ENCODE assay signal across 19 cellular contexts in genomic region chr19:2735374-2735773, GRCh38. TPM values are rescaled to one million over a fixed set of nuclear protein-coding genes. Genes with fewer than 3 reads are reported as not detected.
DNase-seq lines count a peak whose midpoint lies in the region; ATAC-seq and TF ChIP-seq lines count a peak whose summit lies in the region.
"Had no signal": no experiment of that assay in that cellular context is flagged by ENCODE, and none has a peak within 500 bp of the region (broad histone marks: within the 10 kb centered on the region; RNA-seq: fewer than 3 reads in every experiment).

No MANE protein-coding gene starts in this region.

- no peaks in the 10 kb centered on the region for H3K36me3 Mint-ChIP-seq in natural killer cell treated with Interleukin-12 subunit alpha and Interleukin-12 subunit beta and Interleukin-15 and Interleukin-18, amount 100 ng/mL, for 72 hours
- no peaks in the 10 kb centered on the region for H3K36me3 Mint-ChIP-seq in natural killer cell
- H3K36me3 Mint-ChIP-seq in endothelial cell (ENCODE audit: low read depth, unreplicated experiment): peaks cover 30% of the 10 kb centered on the region
- peaks cover 29% of the 10 kb centered on the region for H3K36me3 Mint-ChIP-seq in activated CD8-positive, alpha-beta memory T cell treated with anti-CD3 and anti-CD28 coated beads, Interleukin-2, amount 10 ng/mL, durations not matched to agents 7 days and 5 days

- ATAC-seq in natural killer cell treated with Interleukin-12 subunit alpha and Interleukin-12 subunit beta and Interleukin-15 and Interleukin-18, amount 100 ng/mL, for 72 hours: no peak
- no peak for ATAC-seq in natural killer cell
- no peak for ATAC-seq in activated CD8-positive, alpha-beta memory T cell treated with anti-CD3 and anti-CD28 coated beads, Interleukin-2, amount 10 ng/mL, durations not matched to agents 7 days and 5 days
- ATAC-seq: A549; CD8-positive, alpha-beta T cell had no signal

- H3K4me1 ChIP-seq in Loucy (ENCODE audit: insufficient read depth, low read length, poor library complexity, severe bottlenecking): peaks cover 17% of the 10 kb centered on the region
- H3K4me1 ChIP-seq: BE2C, Caco-2, HAP-1 had no signal

- H3K9ac ChIP-seq in Loucy (ENCODE audit: low read depth, low read length, poor library complexity, severe bottlenecking): no peak overlapping the region

- peak overlapping the region; percentile 100 for H3K4me3 ChIP-seq in Loucy (ENCODE audit: low read length, poor library complexity, severe bottlenecking)
- H3K4me3 ChIP-seq: A549, HAP-1 had no signal

- peaks cover 5% of the 10 kb centered on the region; the same call in 1 of the 2 replicates for H3K9me3 ChIP-seq in Loucy (ENCODE audit: insufficient read depth, low read depth, low read length)
- H3K9me3 ChIP-seq: A549, BE2C, Caco-2, HAP-1 had no signal

- DNase-seq in natural killer cell treated with Interleukin-12 subunit alpha and Interleukin-12 subunit beta and Interleukin-15 and Interleukin-18, amount 100 ng/mL, for 72 hours (ENCODE audit: low spot score): peak; percentile 12
- DNase-seq in natural killer cell (no peak), endothelial cell (ENCODE audit: low spot score) (no peak), NCI-H774 (lab: John Stamatoyannopoulos, UW) (no peak), SHP77 (lab: John Stamatoyannopoulos, UW) (no peak)
- no peak for DNase-seq in activated CD8-positive, alpha-beta memory T cell treated with anti-CD3 and anti-CD28 coated beads, Interleukin-2, amount 10 ng/mL, durations not matched to agents 7 days and 5 days
- DNase-seq: 8988T; ACHN; AML-193; BE2C; Caco-2; CD4-positive, CD25-positive, alpha-beta regulatory T cell; CD8-positive, alpha-beta T cell; DMS153; DND-41; GOT3 had no signal

- CTCF ChIA-PET in activated CD8-positive, alpha-beta memory T cell treated with anti-CD3 and anti-CD28 coated beads, Interleukin-2, amount 10 ng/mL, durations not matched to agents 7 days and 5 days (lab: Charles Lee): no interaction called here

- peak overlapping the region; percentile 78 for H3K4me2 ChIP-seq in Loucy (ENCODE audit: low read depth, low read length, poor library complexity, severe bottlenecking)
- H3K4me2 ChIP-seq: A549 had no signal

- H3K36me3 ChIP-seq in Loucy (ENCODE audit: insufficient read depth, low read length): peaks cover 59% of the 10 kb centered on the region; the same call in 1 of the 2 replicates

- H3K27me3 ChIP-seq in Loucy (ENCODE audit: insufficient read depth, low read length, poor library complexity, severe bottlenecking): peaks cover 5% of the 10 kb centered on the region
- H3K27me3 ChIP-seq: BE2C had no signal

- intact Hi-C loops in natural killer cell (cut with micrococcal nuclease): no loop called here

- H3F3A ChIP-seq in Loucy (ENCODE audit: low read depth): peaks cover 6% of the 10 kb centered on the region

- no peaks in the 10 kb centered on the region for H3K27me3 Mint-ChIP-seq in natural killer cell treated with Interleukin-12 subunit alpha and Interleukin-12 subunit beta and Interleukin-15 and Interleukin-18, amount 100 ng/mL, for 72 hours
- H3K27me3 Mint-ChIP-seq in natural killer cell (ENCODE audit: low read depth in 2 of 2) (peaks cover 0 to 2% of the 10 kb centered on the region in 2 donors), endothelial cell (ENCODE audit: unreplicated experiment) (peaks cover 2% of the 10 kb centered on the region)
- H3K27me3 Mint-ChIP-seq in activated CD8-positive, alpha-beta memory T cell treated with anti-CD3 and anti-CD28 coated beads, Interleukin-2, amount 10 ng/mL, durations not matched to agents 7 days and 5 days: no peaks in the 10 kb centered on the region

- H3K79me2 ChIP-seq in Loucy (ENCODE audit: insufficient read depth, low read length): peaks cover 62% of the 10 kb centered on the region

- peaks cover 62% of the 10 kb centered on the region for H4K20me1 ChIP-seq in Loucy (ENCODE audit: insufficient read depth, low read length, poor library complexity, severe bottlenecking)

- no peak overlapping the region for H2AFZ ChIP-seq in Loucy (ENCODE audit: low read length)

- no peak overlapping the region for H3K4me3 Mint-ChIP-seq in natural killer cell treated with Interleukin-12 subunit alpha and Interleukin-12 subunit beta and Interleukin-15 and Interleukin-18, amount 100 ng/mL, for 72 hours
- no peak overlapping the region for H3K4me3 Mint-ChIP-seq in natural killer cell
- peak overlapping the region; percentile 42 for H3K4me3 Mint-ChIP-seq in endothelial cell (ENCODE audit: unreplicated experiment)
- no peak overlapping the region for H3K4me3 Mint-ChIP-seq in activated CD8-positive, alpha-beta memory T cell treated with anti-CD3 and anti-CD28 coated beads, Interleukin-2, amount 10 ng/mL, durations not matched to agents 7 days and 5 days
- H3K4me3 Mint-ChIP-seq: CD8-positive, alpha-beta T cell had no signal

- no peak for TF ChIP-seq CTCF in natural killer cell (IDR thresholded peaks at IDR 0.05)
- TF ChIP-seq CTCF in Loucy (conservative IDR thresholded peaks at IDR 0.05; ENCODE audit: low read length): no peak
- no peak for TF ChIP-seq CTCF in endothelial cell (IDR thresholded peaks at IDR 0.05; ENCODE audit: unreplicated experiment)

- peaks cover 12 to 21% of the 10 kb centered on the region in 2 donors for H3K4me1 Mint-ChIP-seq in natural killer cell treated with Interleukin-12 subunit alpha and Interleukin-12 subunit beta and Interleukin-15 and Interleukin-18, amount 100 ng/mL, for 72 hours (ENCODE audit: low read depth in 2 of 2)
- peaks cover 16 to 21% of the 10 kb centered on the region in 2 donors for H3K4me1 Mint-ChIP-seq in natural killer cell
- H3K4me1 Mint-ChIP-seq in endothelial cell (ENCODE audit: unreplicated experiment): peaks cover 4% of the 10 kb centered on the region
- H3K4me1 Mint-ChIP-seq in activated CD8-positive, alpha-beta memory T cell treated with anti-CD3 and anti-CD28 coated beads, Interleukin-2, amount 10 ng/mL, durations not matched to agents 7 days and 5 days: peaks cover 14% of the 10 kb centered on the region

- H3K27ac Mint-ChIP-seq in natural killer cell treated with Interleukin-12 subunit alpha and Interleukin-12 subunit beta and Interleukin-15 and Interleukin-18, amount 100 ng/mL, for 72 hours: no peak overlapping the region
- no peak overlapping the region for H3K27ac Mint-ChIP-seq in natural killer cell
- no peak overlapping the region for H3K27ac Mint-ChIP-seq in endothelial cell (ENCODE audit: unreplicated experiment)
- no peak overlapping the region for H3K27ac Mint-ChIP-seq in activated CD8-positive, alpha-beta memory T cell treated with anti-CD3 and anti-CD28 coated beads, Interleukin-2, amount 10 ng/mL, durations not matched to agents 7 days and 5 days
- H3K27ac Mint-ChIP-seq: CD4-positive, CD25-positive, alpha-beta regulatory T cell; CD8-positive, alpha-beta T cell had no signal

- H3K9me2 ChIP-seq in Loucy (replicated peaks; ENCODE audit: low read depth, low read length): no peaks in the 10 kb centered on the region

- no peaks in the 10 kb centered on the region for H3K9me3 Mint-ChIP-seq in natural killer cell treated with Interleukin-12 subunit alpha and Interleukin-12 subunit beta and Interleukin-15 and Interleukin-18, amount 100 ng/mL, for 72 hours
- H3K9me3 Mint-ChIP-seq in natural killer cell: no peaks in the 10 kb centered on the region
- no peaks in the 10 kb centered on the region for H3K9me3 Mint-ChIP-seq in endothelial cell (ENCODE audit: unreplicated experiment)
- no peaks in the 10 kb centered on the region for H3K9me3 Mint-ChIP-seq in activated CD8-positive, alpha-beta memory T cell treated with anti-CD3 and anti-CD28 coated beads, Interleukin-2, amount 10 ng/mL, durations not matched to agents 7 days and 5 days (ENCODE audit: low read depth)
- H3K9me3 Mint-ChIP-seq: CD4-positive, CD25-positive, alpha-beta regulatory T cell; CD8-positive, alpha-beta T cell had no signal

RNA-seq across cellular contexts. Expression of gene SLC39A3, which starts 4.4 kb away (rescaled TPM):
- 10 to 100 TPM; 30.5 to 91.6 TPM for total RNA-seq in natural killer cell treated with Interleukin-12 subunit alpha and Interleukin-12 subunit beta and Interleukin-15 and Interleukin-18, amount 100 ng/mL, for 72 hours
- 10 to 100 TPM; 14.8 to 29.4 (median 19.6) TPM for total RNA-seq in natural killer cell
- total RNA-seq in endothelial cell (ENCODE audit: unreplicated experiment): 28.7 TPM
- total RNA-seq in activated CD8-positive, alpha-beta memory T cell treated with anti-CD3 and anti-CD28 coated beads, Interleukin-2, amount 10 ng/mL, durations not matched to agents 7 days and 5 days: 10 to 100 TPM; 36.9 to 41.3 TPM

RNA-seq across cellular contexts. Expression of gene DIRAS1, which starts 14.2 kb away (rescaled TPM):
- total RNA-seq in natural killer cell treated with Interleukin-12 subunit alpha and Interleukin-12 subunit beta and Interleukin-15 and Interleukin-18, amount 100 ng/mL, for 72 hours: not detected
- total RNA-seq in natural killer cell (under 1 TPM; 0.12 to 0.48 (median 0.18) TPM), endothelial cell (ENCODE audit: unreplicated experiment) (0.82 TPM)
- not detected for total RNA-seq in activated CD8-positive, alpha-beta memory T cell treated with anti-CD3 and anti-CD28 coated beads, Interleukin-2, amount 10 ng/mL, durations not matched to agents 7 days and 5 days
- total RNA-seq: CD4-positive, CD25-positive, alpha-beta regulatory T cell had no signal

RNA-seq across cellular contexts. Expression of gene GNG7, which starts 32.9 kb away (rescaled TPM):
- total RNA-seq in natural killer cell treated with Interleukin-12 subunit alpha and Interleukin-12 subunit beta and Interleukin-15 and Interleukin-18, amount 100 ng/mL, for 72 hours: under 1 TPM; 0.26 to 0.59 TPM
- total RNA-seq in natural killer cell: 1 to 10 TPM in 2 of 3 donors, under 1 TPM in 1; 0.75 to 4.8 (median 1.5) TPM
- total RNA-seq in endothelial cell (ENCODE audit: unreplicated experiment): 7.7 TPM
- not detected for total RNA-seq in activated CD8-positive, alpha-beta memory T cell treated with anti-CD3 and anti-CD28 coated beads, Interleukin-2, amount 10 ng/mL, durations not matched to agents 7 days and 5 days

RNA-seq across cellular contexts. Expression of gene SGTA, which starts 47.7 kb away (rescaled TPM):
- total RNA-seq in natural killer cell treated with Interleukin-12 subunit alpha and Interleukin-12 subunit beta and Interleukin-15 and Interleukin-18, amount 100 ng/mL, for 72 hours: 100 to 1,000 TPM in 1 of 2 donors, 10 to 100 TPM in 1; 61.1 to 107 TPM
- total RNA-seq in natural killer cell: 10 to 100 TPM; 35.2 to 38.1 (median 36.2) TPM
- 60.4 TPM for total RNA-seq in endothelial cell (ENCODE audit: unreplicated experiment)
- total RNA-seq in activated CD8-positive, alpha-beta memory T cell treated with anti-CD3 and anti-CD28 coated beads, Interleukin-2, amount 10 ng/mL, durations not matched to agents 7 days and 5 days: 10 to 100 TPM; 49.3 to 58.6 TPM

RNA-seq across cellular contexts. Expression of gene THOP1, which starts 49.9 kb away (rescaled TPM):
- total RNA-seq in natural killer cell treated with Interleukin-12 subunit alpha and Interleukin-12 subunit beta and Interleukin-15 and Interleukin-18, amount 100 ng/mL, for 72 hours: 100 to 1,000 TPM; 105 to 224 TPM
- total RNA-seq in natural killer cell: 10 to 100 TPM; 31.6 to 44.0 (median 33.4) TPM
- 56.8 TPM for total RNA-seq in endothelial cell (ENCODE audit: unreplicated experiment)
- 100 to 1,000 TPM; 138 to 139 TPM for total RNA-seq in activated CD8-positive, alpha-beta memory T cell treated with anti-CD3 and anti-CD28 coated beads, Interleukin-2, amount 10 ng/mL, durations not matched to agents 7 days and 5 days
